1 cellular context compared by ENCODE assay signal in genomic region chr22:26585104-26585790, GRCh38.
TF ChIP-seq lines count a peak whose summit lies in the region.

No MANE protein-coding gene starts in this region.

TF ChIP-seq in SK-N-SH, 30 proteins besides CTCF, POLR2A, EP300 and RAD21 (continued from another document):
- TF ChIP-seq ZBTB33 (IDR thresholded peaks at IDR 0.05; ENCODE audit: borderline replicate concordance, low read depth) (no peak), SIN3A (IDR thresholded peaks at IDR 0.05; ENCODE audit: borderline replicate concordance, low read depth, low read length) (no peak), IRF3 (IDR thresholded peaks at IDR 0.05; ENCODE audit: low read depth, low read length) (no peak), MXI1 (IDR thresholded peaks at IDR 0.05; ENCODE audit: low read depth, low read length) (peak; percentile 19; the same call in 1 of the 2 replicates), USF1 (IDR thresholded peaks at IDR 0.05; ENCODE audit: borderline replicate concordance, low read depth) (no peak), TEAD4 (IDR thresholded peaks at IDR 0.05; ENCODE audit: borderline replicate concordance, insufficient read depth) (no peak), MAX (IDR thresholded peaks at IDR 0.05; ENCODE audit: low read depth) (peak; percentile 46; the same call in 1 of the 2 replicates), RXRA (IDR thresholded peaks at IDR 0.05; ENCODE audit: borderline replicate concordance, low read depth) (no peak; the same call in 1 of the 2 replicates), CHD2 (IDR thresholded peaks at IDR 0.05; ENCODE audit: low read length, partially characterized antibody) (peak; percentile 12), NRF1 (IDR thresholded peaks at IDR 0.05; ENCODE audit: low read depth, low read length) (no peak), JUND (IDR thresholded peaks at IDR 0.05) (peak; percentile 73), RCOR1 (IDR thresholded peaks at IDR 0.05; ENCODE audit: low read length) (no peak), POLR2AphosphoS5 (IDR thresholded peaks at IDR 0.05; ENCODE audit: low read depth, low read length) (peak; percentile 22; the same call in 1 of the 2 replicates), ELF1 (IDR thresholded peaks at IDR 0.05) (no peak), SMC3 (IDR thresholded peaks at IDR 0.05; ENCODE audit: low read depth, low read length) (no peak), EZH2phosphoT487 (IDR thresholded peaks at IDR 0.05; ENCODE audit: borderline replicate concordance, low read depth) (no peak), FOSL2 (IDR thresholded peaks at IDR 0.05; ENCODE audit: borderline replicate concordance, low read depth) (peak; percentile 72; the same call in 1 of the 2 replicates)
